Comparison of ENCODE assay signal across 7 cellular contexts in the genomic region with DNA sequence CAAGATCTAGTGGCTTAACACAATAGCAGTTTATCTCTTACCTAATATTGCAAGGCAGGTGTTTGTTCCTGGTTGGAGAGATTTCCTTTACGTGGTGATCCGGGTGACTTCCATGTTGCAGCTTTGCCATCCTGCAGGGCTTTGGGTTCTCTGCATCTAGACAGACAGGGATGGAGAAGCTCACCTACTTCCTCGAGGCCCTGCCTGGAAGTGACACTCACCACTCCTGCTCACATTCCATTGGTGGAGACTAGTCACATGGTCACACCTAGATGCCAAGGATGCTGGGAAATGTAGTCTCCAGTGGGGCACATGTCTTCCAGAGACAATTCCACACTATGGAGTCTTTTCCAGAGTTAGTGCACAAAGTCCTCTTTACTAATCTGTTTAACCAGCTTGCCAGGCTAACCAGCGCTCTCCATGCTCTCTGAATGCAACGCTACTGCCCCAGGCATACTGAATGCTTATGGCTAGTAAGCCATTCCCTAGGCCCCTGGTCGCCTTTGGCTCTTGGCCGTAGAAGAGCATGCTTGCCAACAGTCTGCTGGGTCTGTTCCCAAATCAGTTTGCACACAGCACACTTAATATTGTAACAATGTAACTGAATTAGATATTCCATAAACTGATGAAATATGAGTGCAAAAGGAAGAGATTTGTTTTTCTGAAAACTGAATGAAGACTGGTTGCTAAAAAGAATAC. TPM values are rescaled to one million over a fixed set of nuclear protein-coding genes. Genes with fewer than 3 reads are reported as not detected.
DNase-seq lines count a peak whose midpoint lies in the region; ATAC-seq, FAIRE-seq and TF ChIP-seq lines count a peak whose summit lies in the region.

No MANE protein-coding gene starts in this region.

- ATAC-seq in RWPE2 (ENCODE audit: low read depth) = peak; percentile 78
- ATAC-seq in GM12878 = peak; percentile 90
- no peak for ATAC-seq in GM21723 (IDR thresholded peaks at IDR 0.05; ENCODE audit: unreplicated experiment)

- DNase-seq in G401 (ENCODE audit: low spot score) = peak; percentile 97
- DNase-seq in Karpas-422 = peak; percentile 86
- no peak for DNase-seq in RWPE2 (ENCODE audit: low spot score)
- peak; percentile 63 for DNase-seq in GM12878 (ENCODE audit: low read depth, low spot score)
- peak in 43 of 51 donors; percentile 5 to 88 (median 53) for DNase-seq in hypothalamus (lab: John Stamatoyannopoulos, UW)
- peak; percentile 23 for DNase-seq in stimulated activated CD4-positive, alpha-beta T cell treated with anti-CD3 and anti-CD28 coated beads, Interleukin-4, amount 100 ng/mL, for 1 hour

- no peak for TF ChIP-seq RAD21 in GM12878 (IDR thresholded peaks at IDR 0.05; ENCODE audit: insufficient read depth, low read depth, low read length)

- H3K4me2 ChIP-seq in Karpas-422 (ENCODE audit: low read depth, low read length, poor library complexity, severe bottlenecking) = peak overlapping the region; percentile 47
- no peak overlapping the region for H3K4me2 ChIP-seq in GM12878 (ENCODE audit: control insufficient read depth, insufficient read depth)

- POLR2A ChIA-PET in GM12878 (lab: Charles Lee) = no interaction called here

- H4K20me1 ChIP-seq in Karpas-422 (ENCODE audit: insufficient read depth, low read depth, low read length) (no peaks in the 10 kb centered on the region), GM12878 (ENCODE audit: control insufficient read depth, insufficient read depth) (no peaks in the 10 kb centered on the region)

- peak overlapping the region; percentile 43; the same call in 1 of the 2 replicates for H3K4me3 ChIP-seq in Karpas-422 (ENCODE audit: low read length)
- no peak overlapping the region for H3K4me3 ChIP-seq in RWPE2 (ENCODE audit: severe bottlenecking)
- no peak overlapping the region for H3K4me3 ChIP-seq in GM12878

- in situ Hi-C loops in G401 (cut with HindIII; ENCODE audit: low sequenced_read_pairs) = no loop called here
- in situ Hi-C loops in GM12878 (cut with MboI) = no loop called here

- TF ChIP-seq POLR2A in GM12878 (IDR thresholded peaks at IDR 0.05; ENCODE audit: low read depth, low read length) = no peak

- 0 out of 2 replicates have a peak overlapping the region, but pooled peaks have one; percentile 26 for H3K9ac ChIP-seq in Karpas-422 (ENCODE audit: low read length)
- no peak overlapping the region for H3K9ac ChIP-seq in GM12878 (ENCODE audit: control insufficient read depth, insufficient read depth, low read length)

- no TSS peak for BruUV-seq in GM12878 (replicated peaks; lab: Mats Ljungman, UMichigan)

- CTCF ChIA-PET in GM12878 (lab: Yijun Ruan, JAX) = interaction anchor here (0.9 to 3.0 kb wide), 6 partner anchors 9 to 429 kb away, joined by 3 to 10 read pairs (median 4); no protein-coding TSS in a partner anchor

- no peaks in the 10 kb centered on the region for H3K27me3 ChIP-seq in Karpas-422 (ENCODE audit: low read length)
- H3K27me3 ChIP-seq in RWPE2 (ENCODE audit: insufficient read depth, poor library complexity, severe bottlenecking) = no peaks in the 10 kb centered on the region
- H3K27me3 ChIP-seq in GM12878 (replicated peaks in 1 of 2; ENCODE audit: control insufficient read depth in 2 of 2, insufficient read depth in 2 of 2, low read length in 1 of 2) = no peaks in the 10 kb centered on the region

- intact Hi-C loops in GM12878 (cut with micrococcal nuclease; ENCODE audit: unreplicated experiment) = no loop called here

- SMC1A ChIA-PET in GM12878 (lab: Charles Lee; ENCODE audit: uncharacterized antibody, unreplicated experiment) = interaction anchor here (1.0 to 1.6 kb wide), 4 partner anchors 9 to 150 kb away, joined by 3 to 4 read pairs (median 3); no protein-coding TSS in a partner anchor

- peak; percentile 83 for FAIRE-seq in GM12878 (lab: Jason Lieb, UNC)

- WGBS in GM12878 (ENCODE audit: insufficient coverage, insufficient replicate concordance, low lambda C conversion rate, missing lambda C conversion rate) = 39% methylated on average over 7 of the region's 7 CpGs

- H2AFZ ChIP-seq in Karpas-422 (ENCODE audit: low read length) (peak overlapping the region; percentile 88; the same call in 1 of the 2 replicates), GM12878 (ENCODE audit: control insufficient read depth, low read depth, low read length) (peak overlapping the region; percentile 45)

- RAD21 ChIA-PET in GM12878 (lab: Charles Lee; ENCODE audit: unreplicated experiment) = no interaction called here

- no peak for TF ChIP-seq CTCF in RWPE2 (IDR thresholded peaks at IDR 0.05; ENCODE audit: poor library complexity, severe bottlenecking)
- no peak for TF ChIP-seq CTCF in GM12878 (IDR thresholded peaks at IDR 0.05 in 2 of 3, conservative IDR thresholded peaks at IDR 0.05 in 1 of 3; ENCODE audit: control insufficient read depth in 2 of 3, extremely low read depth in 1 of 3, insufficient read depth in 1 of 3, low read depth in 3 of 3, low read length in 3 of 3)

- TF ChIP-seq EP300 in GM12878 (IDR thresholded peaks at IDR 0.05; ENCODE audit: borderline replicate concordance in 1 of 2, control insufficient read depth in 1 of 2, low read depth in 2 of 2, low read length in 2 of 2) = no peak

- no peaks in the 10 kb centered on the region for H3K9me2 ChIP-seq in Karpas-422 (replicated peaks; ENCODE audit: insufficient read depth, low read length)

- H3K79me2 ChIP-seq in Karpas-422 (ENCODE audit: low read length) = no peaks in the 10 kb centered on the region
- H3K79me2 ChIP-seq in GM12878 (ENCODE audit: control insufficient read depth, insufficient read depth, low read length) = no peaks in the 10 kb centered on the region

- 0 out of 2 replicates have a peak, but pooled peaks cover 3% of the 10 kb centered on the region for H3K4me1 ChIP-seq in Karpas-422 (ENCODE audit: low read length)
- H3K4me1 ChIP-seq in RWPE2 (ENCODE audit: insufficient read depth, poor library complexity, severe bottlenecking) = peaks cover 4% of the 10 kb centered on the region
- H3K4me1 ChIP-seq in GM12878 (ENCODE audit: control insufficient read depth, insufficient read depth, low read length) = no peaks in the 10 kb centered on the region

- H3K27ac ChIP-seq in Karpas-422 (ENCODE audit: low read length) (no peak overlapping the region), RWPE2 (ENCODE audit: poor library complexity, severe bottlenecking) (no peak overlapping the region), GM12878 (ENCODE audit: control insufficient read depth, insufficient read depth) (no peak overlapping the region)

- H3K36me3 ChIP-seq in Karpas-422 (ENCODE audit: insufficient read depth, low read length) = no peaks in the 10 kb centered on the region
- no peaks in the 10 kb centered on the region for H3K36me3 ChIP-seq in RWPE2 (ENCODE audit: low read depth)
- no peaks in the 10 kb centered on the region for H3K36me3 ChIP-seq in GM12878 (ENCODE audit: control insufficient read depth in 2 of 2, insufficient read depth in 2 of 2, low read length in 1 of 2)

- no peaks in the 10 kb centered on the region for H3K9me3 ChIP-seq in Karpas-422 (ENCODE audit: low read length)
- H3K9me3 ChIP-seq in RWPE2 (ENCODE audit: severe bottlenecking) = no peaks in the 10 kb centered on the region
- peaks cover 6% of the 10 kb centered on the region; the same call in 2 of the 3 replicates for H3K9me3 ChIP-seq in GM12878 (replicated peaks; ENCODE audit: control insufficient read depth, insufficient read depth, low read length)

TF ChIP-seq in GM12878, 131 proteins besides CTCF, POLR2A, EP300 and RAD21 (continues in another document):
- 0 out of 2 replicates have a peak, but pooled peaks have one; percentile 30 for TF ChIP-seq YY1 (IDR thresholded peaks at IDR 0.05; ENCODE audit: low read depth, low read length)

RNA-seq across cellular contexts. Expression of a gene that starts 6.7 kb away (rescaled TPM):
- 17.9 TPM in 2 replicates for total RNA-seq in G401 (2014; rRNA removed; shearing (Covaris generic))
- not detected in 2 replicates for total RNA-seq in Karpas-422 (2014; rRNA removed; shearing (Covaris generic); ENCODE audit: low replicate concordance)
- not detected in 2 replicates for total RNA-seq in GM12878 (2013; cell fraction: nucleolus; rRNA removed)
- total RNA-seq in GM12878 (2014; rRNA removed) (not detected in 2 replicates), GM12878 (2014; rRNA removed; fragmentation: Illumina TruSeq; extraction: Trizol) (not detected in 2 replicates), GM12878 (2021) (not detected in 2 replicates)
- not detected for polyA plus RNA-seq in GM12878 (2011; ENCODE audit: low read depth)
- polyA plus RNA-seq in GM12878 (2011; rRNA removed) (not detected in 2 replicates), GM12878 (2014; fragmentation: Illumina TruSeq; extraction: Trizol) (not detected in 2 replicates), GM12878 (2014; fragmentation: Nextera tagmentation; extraction: Ambion mirVana) (not detected), GM12878 (2014; rRNA removed) (not detected in 2 replicates), GM12878 (2016; fragmentation: Nextera tagmentation; extraction: Ambion mirVana) (not detected)
- polyA plus RNA-seq in GM12878 (2011; cell fraction: cytosol; rRNA removed) = not detected in 2 replicates
- not detected in 2 replicates for polyA plus RNA-seq in GM12878 (2011; cell fraction: nucleus; rRNA removed)
- polyA plus RNA-seq in GM12878 (2012) = not detected in 2 replicates
- not detected in 2 replicates for polyA minus RNA-seq in GM12878 (2011; rRNA and poly(A)+ RNA removed)
- polyA minus RNA-seq in GM12878 (2011; cell fraction: cytosol; rRNA and poly(A)+ RNA removed) = 0.94 TPM in 2 replicates
- polyA minus RNA-seq in GM12878 (2011; cell fraction: nucleus; rRNA and poly(A)+ RNA removed) = 0.12 and 0.19 TPM in 2 replicates

RNA-seq across cellular contexts. Expression of a gene that starts 23.8 kb away (rescaled TPM):
- 0.17 TPM in 1 of 2 replicates, not detected in the other for total RNA-seq in G401 (2014; rRNA removed; shearing (Covaris generic))
- not detected in 2 replicates for total RNA-seq in Karpas-422 (2014; rRNA removed; shearing (Covaris generic); ENCODE audit: low replicate concordance)
- not detected in 2 replicates for total RNA-seq in GM12878 (2013; cell fraction: nucleolus; rRNA removed)
- total RNA-seq in GM12878 (2014; rRNA removed) (not detected in 2 replicates), GM12878 (2014; rRNA removed; fragmentation: Illumina TruSeq; extraction: Trizol) (not detected in 2 replicates), GM12878 (2021) (0.15 TPM in 1 of 2 replicates, not detected in the other)
- polyA plus RNA-seq in GM12878 (2011; ENCODE audit: low read depth) = not detected
- polyA plus RNA-seq in GM12878 (2011; rRNA removed) (not detected in 2 replicates), GM12878 (2014; fragmentation: Illumina TruSeq; extraction: Trizol) (not detected in 2 replicates), GM12878 (2014; fragmentation: Nextera tagmentation; extraction: Ambion mirVana) (not detected), GM12878 (2014; rRNA removed) (not detected in 2 replicates), GM12878 (2016; fragmentation: Nextera tagmentation; extraction: Ambion mirVana) (under 1 TPM in 1 of 2 experiments, not detected in 1; 0.14 TPM)
- not detected in 2 replicates for polyA plus RNA-seq in GM12878 (2011; cell fraction: cytosol; rRNA removed)
- not detected in 2 replicates for polyA plus RNA-seq in GM12878 (2011; cell fraction: nucleus; rRNA removed)
- polyA plus RNA-seq in GM12878 (2012) = 0.06 TPM in 1 of 2 replicates, not detected in the other
- polyA minus RNA-seq in GM12878 (2011; rRNA and poly(A)+ RNA removed) = not detected in 2 replicates
- polyA minus RNA-seq in GM12878 (2011; cell fraction: cytosol; rRNA and poly(A)+ RNA removed) = 6.1 and 8.0 TPM in 2 replicates
- polyA minus RNA-seq in GM12878 (2011; cell fraction: nucleus; rRNA and poly(A)+ RNA removed) = 0.36 and 1.5 TPM in 2 replicates

Comparison
In these comparisons a context has a peak if more than half of its experiments do, and no peak if none do; other contexts are left out.
1. RNA of a gene that starts 6.7 kb away (total RNA-seq): 17.9 TPM in G401; not detected in Karpas-422 and not detected in GM12878; every median in the first group is over 10 times any median in the second.